1 cellular context compared by ENCODE assay signal in the genomic region with DNA sequence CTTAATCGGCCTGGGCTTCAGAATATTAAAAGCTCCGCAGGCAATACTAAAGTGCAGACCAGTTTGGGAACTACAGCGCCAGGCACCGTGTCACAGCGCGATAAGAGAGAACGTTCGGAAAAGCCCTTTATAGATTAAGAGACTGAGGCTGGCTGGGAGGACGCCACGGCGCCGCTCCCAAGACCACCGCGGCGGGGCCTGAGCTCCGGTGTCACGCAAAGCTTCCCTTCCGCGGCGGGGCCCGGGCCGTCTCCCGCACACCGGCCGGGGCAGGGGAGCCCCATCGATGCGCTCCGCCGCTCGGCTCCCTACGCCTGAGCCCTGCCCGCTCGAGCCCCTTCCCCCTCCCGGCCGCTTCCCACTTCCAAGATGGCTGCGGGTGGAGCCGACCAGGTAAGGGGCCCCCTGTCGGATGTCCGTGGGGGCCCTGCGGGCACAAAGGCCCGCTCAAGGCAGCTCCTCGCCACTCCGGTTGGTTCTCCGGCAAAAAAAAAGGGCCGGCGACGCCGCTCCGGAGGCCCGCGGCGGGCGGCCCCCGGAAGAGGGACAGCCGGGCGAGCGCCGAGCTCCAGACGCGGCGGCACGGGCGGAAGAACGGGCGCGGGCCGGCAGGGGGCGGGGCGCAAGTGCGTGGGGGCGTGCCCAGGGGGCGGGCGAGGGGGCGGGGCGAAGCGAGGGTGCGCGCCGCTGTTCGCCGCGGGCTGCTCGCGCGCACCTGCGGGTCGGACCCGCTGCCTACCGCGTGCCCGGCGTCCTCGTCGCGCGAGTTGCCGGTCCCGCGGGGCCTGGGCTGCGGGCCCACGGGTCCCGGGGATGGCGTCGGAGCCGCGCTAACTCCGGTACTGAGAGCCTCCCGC.
TF ChIP-seq lines count a peak whose summit lies in the region.

TSS of gene TBC1D14 (plus strand) at position 714 of the 857 bp plus-strand sequence. CDS start 13,564 bp downstream, outside the sequence.

TF ChIP-seq in HEK293, 187 proteins besides CTCF, POLR2A, EP300 and RAD21 (continued from another document and continues in another):
- TF ChIP-seq ZBTB26 (tag by site-specific recombination; optimal IDR thresholded peaks at IDR 0.05), result peak; percentile 56
- no peak for TF ChIP-seq ZNF274 (IDR thresholded peaks at IDR 0.05; ENCODE audit: low read length)
- no peak for TF ChIP-seq ZNF274 (tag by site-specific recombination; IDR thresholded peaks at IDR 0.05; ENCODE audit: borderline replicate concordance)
- TF ChIP-seq ZNF324 (tag by site-specific recombination; IDR thresholded peaks at IDR 0.05), result 0 out of 2 replicates have a peak, but pooled peaks have one; percentile 27
- TF ChIP-seq KLF10 (tag by site-specific recombination; IDR thresholded peaks at IDR 0.05), result peak; percentile 88
- 0 out of 2 replicates have a peak, but pooled peaks have one; percentile 62 for TF ChIP-seq ZNF76 (tag by site-specific recombination; IDR thresholded peaks at IDR 0.05; ENCODE audit: borderline replicate concordance, low read depth)
- peak; percentile 88 for TF ChIP-seq ZNF600 (tag by site-specific recombination; IDR thresholded peaks at IDR 0.05)
- peak; percentile 4; the same call in 1 of the 2 replicates for TF ChIP-seq ZNF596 (tag by site-specific recombination; IDR thresholded peaks at IDR 0.05)
- peak; percentile 96 for TF ChIP-seq ZBTB17 (tag by site-specific recombination; IDR thresholded peaks at IDR 0.05)
- no peak; the same call in 1 of the 2 replicates for TF ChIP-seq ZFHX2 (tag by site-specific recombination; conservative IDR thresholded peaks at IDR 0.05)
- TF ChIP-seq ZNF830 (tag by site-specific recombination; IDR thresholded peaks at IDR 0.05; ENCODE audit: low read depth), result no peak
- peak; percentile 40; the same call in 1 of the 2 replicates for TF ChIP-seq KLF9 (tag by site-specific recombination; IDR thresholded peaks at IDR 0.05; ENCODE audit: low read depth)
- peak; percentile 71 for TF ChIP-seq SP3 (tag by site-specific recombination; IDR thresholded peaks at IDR 0.05)
- no peak for TF ChIP-seq ZNF138 (tag by site-specific recombination; IDR thresholded peaks at IDR 0.05; ENCODE audit: borderline replicate concordance)
- no peak for TF ChIP-seq ZNF621 (tag by site-specific recombination; IDR thresholded peaks at IDR 0.05)
- TF ChIP-seq ZNF350 (tag by site-specific recombination; IDR thresholded peaks at IDR 0.05), result no peak
- TF ChIP-seq ZNF416 (tag by site-specific recombination; IDR thresholded peaks at IDR 0.05), result no peak
- TF ChIP-seq KLF7 (tag by site-specific recombination; IDR thresholded peaks at IDR 0.05; ENCODE audit: borderline replicate concordance), result 0 out of 2 replicates have a peak, but pooled peaks have one; percentile 31
- TF ChIP-seq, protein P1, sequence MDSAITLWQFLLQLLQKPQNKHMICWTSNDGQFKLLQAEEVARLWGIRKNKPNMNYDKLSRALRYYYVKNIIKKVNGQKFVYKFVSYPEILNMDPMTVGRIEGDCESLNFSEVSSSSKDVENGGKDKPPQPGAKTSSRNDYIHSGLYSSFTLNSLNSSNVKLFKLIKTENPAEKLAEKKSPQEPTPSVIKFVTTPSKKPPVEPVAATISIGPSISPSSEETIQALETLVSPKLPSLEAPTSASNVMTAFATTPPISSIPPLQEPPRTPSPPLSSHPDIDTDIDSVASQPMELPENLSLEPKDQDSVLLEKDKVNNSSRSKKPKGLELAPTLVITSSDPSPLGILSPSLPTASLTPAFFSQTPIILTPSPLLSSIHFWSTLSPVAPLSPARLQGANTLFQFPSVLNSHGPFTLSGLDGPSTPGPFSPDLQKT (IDR thresholded peaks at IDR 0.05; ENCODE audit: borderline replicate concordance, low read depth, low read length), result no peak; the same call in 1 of the 2 replicates
- peak; percentile 54; the same call in 1 of the 2 replicates for TF ChIP-seq ZNF501 (tag by site-specific recombination; IDR thresholded peaks at IDR 0.05)
- peak; percentile 53; the same call in 1 of the 2 replicates for TF ChIP-seq ZNF561 (tag by site-specific recombination; IDR thresholded peaks at IDR 0.05; ENCODE audit: borderline replicate concordance)
- TF ChIP-seq RBAK (tag by site-specific recombination; IDR thresholded peaks at IDR 0.05), result no peak
- TF ChIP-seq KLF1 (tag by site-specific recombination; IDR thresholded peaks at IDR 0.05), result 0 out of 2 replicates have a peak, but pooled peaks have one; percentile 18
- TF ChIP-seq ZNF473 (tag by site-specific recombination; IDR thresholded peaks at IDR 0.05), result no peak
- no peak for TF ChIP-seq ZNF280C (tag by site-specific recombination; IDR thresholded peaks at IDR 0.05)
- TF ChIP-seq SP2 (tag by site-specific recombination; IDR thresholded peaks at IDR 0.05), result peak; percentile 34
- TF ChIP-seq ZNF221 (tag by site-specific recombination; IDR thresholded peaks at IDR 0.05; ENCODE audit: borderline replicate concordance), result no peak
- no peak for TF ChIP-seq ZNF626 (tag by site-specific recombination; IDR thresholded peaks at IDR 0.05)
- no peak for TF ChIP-seq OSR2 (tag by site-specific recombination; IDR thresholded peaks at IDR 0.05)
- TF ChIP-seq KLF8 (tag by site-specific recombination; IDR thresholded peaks at IDR 0.05), result peak; percentile 86
- TF ChIP-seq ZBTB21 (tag by site-specific recombination; IDR thresholded peaks at IDR 0.05), result no peak
- TF ChIP-seq IKZF3 (tag by site-specific recombination; IDR thresholded peaks at IDR 0.05), result no peak
- 0 out of 2 replicates have a peak, but pooled peaks have one; percentile 40 for TF ChIP-seq ZNF610 (tag by site-specific recombination; IDR thresholded peaks at IDR 0.05; ENCODE audit: borderline replicate concordance)
- TF ChIP-seq ZNF660 (tag by site-specific recombination; IDR thresholded peaks at IDR 0.05), result peak; percentile 61
- TF ChIP-seq ZNF585B (tag by site-specific recombination; IDR thresholded peaks at IDR 0.05), result no peak
- TF ChIP-seq SCRT1 (tag by site-specific recombination; IDR thresholded peaks at IDR 0.05; ENCODE audit: borderline replicate concordance), result no peak
- peak; percentile 75; the same call in 1 of the 2 replicates for TF ChIP-seq YY2 (tag by site-specific recombination; IDR thresholded peaks at IDR 0.05)
- no peak for TF ChIP-seq ZNF624 (tag by site-specific recombination; IDR thresholded peaks at IDR 0.05)
- TF ChIP-seq ZBTB8A (tag by site-specific recombination; IDR thresholded peaks at IDR 0.05), result peak; percentile 71
- TF ChIP-seq WT1 (tag by site-specific recombination; IDR thresholded peaks at IDR 0.05), result no peak
- TF ChIP-seq ZNF692 (tag by site-specific recombination; IDR thresholded peaks at IDR 0.05), result peak; percentile 68
- peak; percentile 56; the same call in 1 of the 2 replicates for TF ChIP-seq GLIS1 (tag by site-specific recombination; IDR thresholded peaks at IDR 0.05)
- TF ChIP-seq YY1 (tag by site-specific recombination; IDR thresholded peaks at IDR 0.05), result peak; percentile 93
- no peak for TF ChIP-seq ZNF114 (tag by site-specific recombination; IDR thresholded peaks at IDR 0.05)
- TF ChIP-seq ZNF518A (tag by site-specific recombination; conservative IDR thresholded peaks at IDR 0.05; ENCODE audit: low read depth), result no peak
- TF ChIP-seq ZBTB48 (tag by site-specific recombination; IDR thresholded peaks at IDR 0.05), result peak; percentile 80
- TF ChIP-seq ZFP69B (tag by site-specific recombination; IDR thresholded peaks at IDR 0.05), result 0 out of 2 replicates have a peak, but pooled peaks have one; percentile 17
- TF ChIP-seq, protein P2, sequence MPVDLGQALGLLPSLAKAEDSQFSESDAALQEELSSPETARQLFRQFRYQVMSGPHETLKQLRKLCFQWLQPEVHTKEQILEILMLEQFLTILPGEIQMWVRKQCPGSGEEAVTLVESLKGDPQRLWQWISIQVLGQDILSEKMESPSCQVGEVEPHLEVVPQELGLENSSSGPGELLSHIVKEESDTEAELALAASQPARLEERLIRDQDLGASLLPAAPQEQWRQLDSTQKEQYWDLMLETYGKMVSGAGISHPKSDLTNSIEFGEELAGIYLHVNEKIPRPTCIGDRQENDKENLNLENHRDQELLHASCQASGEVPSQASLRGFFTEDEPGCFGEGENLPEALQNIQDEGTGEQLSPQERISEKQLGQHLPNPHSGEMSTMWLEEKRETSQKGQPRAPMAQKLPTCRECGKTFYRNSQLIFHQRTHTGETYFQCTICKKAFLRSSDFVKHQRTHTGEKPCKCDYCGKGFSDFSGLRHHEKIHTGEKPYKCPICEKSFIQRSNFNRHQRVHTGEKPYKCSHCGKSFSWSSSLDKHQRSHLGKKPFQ (tag by site-specific recombination; IDR thresholded peaks at IDR 0.05), result no peak
- no peak for TF ChIP-seq ZNF558 (tag by site-specific recombination; IDR thresholded peaks at IDR 0.05)
- peak; percentile 69 for TF ChIP-seq ZEB2 (tag by site-specific recombination; IDR thresholded peaks at IDR 0.05)
- TF ChIP-seq ZNF174 (tag by site-specific recombination; IDR thresholded peaks at IDR 0.05), result no peak
- TF ChIP-seq ZNF341 (tag by site-specific recombination; IDR thresholded peaks at IDR 0.05; ENCODE audit: low read depth), result 0 out of 2 replicates have a peak, but pooled peaks have one; percentile 39
- no peak for TF ChIP-seq ZNF121 (tag by site-specific recombination; IDR thresholded peaks at IDR 0.05)
- TF ChIP-seq ZBTB20 (tag by site-specific recombination; IDR thresholded peaks at IDR 0.05), result peak; percentile 69; the same call in 1 of the 2 replicates
- no peak for TF ChIP-seq ZNF112 (tag by site-specific recombination; IDR thresholded peaks at IDR 0.05)
- TF ChIP-seq MYNN (tag by site-specific recombination; IDR thresholded peaks at IDR 0.05; ENCODE audit: borderline replicate concordance), result 0 out of 2 replicates have a peak, but pooled peaks have one; percentile 83
